15 cellular contexts compared by ENCODE assay signal in genomic region chr7:137258552-137258951, GRCh38.
DNase-seq lines count a peak whose midpoint lies in the region; TF ChIP-seq lines count a peak whose summit lies in the region.
"Had no signal": no experiment of that assay in that cellular context is flagged by ENCODE, and none has a peak within 500 bp of the region (broad histone marks: within the 10 kb centered on the region; RNA-seq: fewer than 3 reads in every experiment).

No MANE protein-coding gene starts in this region.

- no peak for TF ChIP-seq CTCF in endodermal cell (conservative IDR thresholded peaks at IDR 0.05)
- no peak for TF ChIP-seq CTCF in glutamatergic neuron (IDR thresholded peaks at IDR 0.05; ENCODE audit: partially characterized antibody, unreplicated experiment)

- H3K9me2 ChIP-seq in Karpas-422 (replicated peaks; ENCODE audit: insufficient read depth, low read length) = 0 out of 2 replicates have a peak, but pooled peaks cover 5% of the 10 kb centered on the region

- no peak overlapping the region for H3K23ac ChIP-seq in trophoblast cell (ENCODE audit: low read length)

- H3K4me3 Mint-ChIP-seq in endodermal cell (no peak overlapping the region), glutamatergic neuron (ENCODE audit: unreplicated experiment) (no peak overlapping the region)
- H3K4me3 Mint-ChIP-seq: CD4-positive, CD25-positive, alpha-beta regulatory T cell; IgD-negative memory B cell had no signal

- H3K14ac ChIP-seq in trophoblast cell (ENCODE audit: low read length) = no peak overlapping the region

- H3K4ac ChIP-seq in trophoblast cell (ENCODE audit: low read depth, low read length) = peak overlapping the region; percentile 9

- H3K9ac ChIP-seq in endodermal cell (ENCODE audit: extremely low read depth, low read length, poor library complexity, severe bottlenecking) (no peak overlapping the region), trophoblast cell (ENCODE audit: low read length) (no peak overlapping the region), Karpas-422 (ENCODE audit: low read length) (no peak overlapping the region)
- H3K9ac ChIP-seq: BLaER1 treated with 17β-estradiol and CSF1 and Interleukin-3, amounts not matched to agents 10 nM and 100 nM; KMS-11 had no signal

- DNase-seq in DMS53 treated with DMSO at 0.1 percent for 48 hours (lab: John Stamatoyannopoulos, UW; ENCODE audit: unreplicated experiment) (peak; percentile 7), NCI-H526 (lab: John Stamatoyannopoulos, UW) (peak; percentile 54 to 67), endodermal cell (no peak), trophoblast cell (peak in 1 of 2 donors; percentile 68), glutamatergic neuron (no peak), KG1 (lab: John Stamatoyannopoulos, UW) (no peak), Karpas-422 (no peak)
- DNase-seq: ACHN; Calu3; CD4-positive, CD25-positive, alpha-beta regulatory T cell; DND-41; GDM1 had no signal

- WGBS in endodermal cell (ENCODE audit: insufficient coverage in 1 of 2, insufficient read length in 1 of 2), 2 experiments = 80 to 91% methylated on average over 1 to 2 of the region's 2 CpGs
- no CpG with 5 or more reads among the region's 2 CpGs for WGBS in trophoblast cell (ENCODE audit: extremely low coverage, insufficient coverage, insufficient read length)

- H3K9me3 ChIP-seq in endodermal cell (ENCODE audit: control insufficient read depth, low read length) = no peaks in the 10 kb centered on the region
- no peaks in the 10 kb centered on the region for H3K9me3 ChIP-seq in trophoblast cell (ENCODE audit: insufficient read depth, low read depth, low read length)
- H3K9me3 ChIP-seq in Karpas-422 (ENCODE audit: low read length) = no peaks in the 10 kb centered on the region

- H4K91ac ChIP-seq in trophoblast cell (ENCODE audit: low read depth, low read length) = no peak overlapping the region

- H3K4me1 ChIP-seq in endodermal cell (ENCODE audit: control insufficient read depth, insufficient read depth, low read length) (no peaks in the 10 kb centered on the region), trophoblast cell (ENCODE audit: control insufficient read depth in 1 of 2, insufficient read depth in 2 of 2, low read length in 2 of 2) (peaks cover 0 to 2% of the 10 kb centered on the region in 2 experiments), Karpas-422 (ENCODE audit: low read length) (0 out of 2 replicates have a peak, but pooled peaks cover 2% of the 10 kb centered on the region)
- H3K4me1 ChIP-seq: BLaER1 treated with 17β-estradiol and CSF1 and Interleukin-3, amounts not matched to agents 10 nM and 100 nM had no signal

- H3K27ac Mint-ChIP-seq in endodermal cell (peak overlapping the region; percentile 38), glutamatergic neuron (ENCODE audit: unreplicated experiment) (no peak overlapping the region)
- H3K27ac Mint-ChIP-seq: CD4-positive, CD25-positive, alpha-beta regulatory T cell; IgD-negative memory B cell had no signal

- H2AFZ ChIP-seq in trophoblast cell (ENCODE audit: insufficient read depth, low read length, poor library complexity) (no peak overlapping the region), Karpas-422 (ENCODE audit: low read length) (no peak overlapping the region)

- no peak overlapping the region for H4K12ac ChIP-seq in trophoblast cell (ENCODE audit: low read depth, low read length)

- H3K36me3 Mint-ChIP-seq in endodermal cell (ENCODE audit: low read depth) = peaks cover 9% of the 10 kb centered on the region
- no peaks in the 10 kb centered on the region for H3K36me3 Mint-ChIP-seq in glutamatergic neuron (ENCODE audit: unreplicated experiment)
- H3K36me3 Mint-ChIP-seq: CD4-positive, CD25-positive, alpha-beta regulatory T cell; IgD-negative memory B cell had no signal

- H3K4me2 ChIP-seq in trophoblast cell (ENCODE audit: low read length) (no peak overlapping the region), Karpas-422 (ENCODE audit: low read depth, low read length, poor library complexity, severe bottlenecking) (no peak overlapping the region)
- H3K4me2 ChIP-seq: BLaER1 treated with 17β-estradiol and CSF1 and Interleukin-3, amounts not matched to agents 10 nM and 100 nM; KMS-11 had no signal

- H3K9me3 Mint-ChIP-seq in endodermal cell (peaks cover 7% of the 10 kb centered on the region), glutamatergic neuron (ENCODE audit: unreplicated experiment) (no peaks in the 10 kb centered on the region)

- no peaks in the 10 kb centered on the region for H3K27me3 Mint-ChIP-seq in endodermal cell (ENCODE audit: insufficient read depth)
- H3K27me3 Mint-ChIP-seq in glutamatergic neuron (ENCODE audit: unreplicated experiment) = no peaks in the 10 kb centered on the region
- H3K27me3 Mint-ChIP-seq: CD4-positive, CD25-positive, alpha-beta regulatory T cell; IgD-negative memory B cell had no signal

- peak overlapping the region; percentile 54 for H3K4me3 ChIP-seq in endodermal cell (ENCODE audit: low read length)
- H3K4me3 ChIP-seq in trophoblast cell (ENCODE audit: low read depth, low read length) = no peak overlapping the region
- no peak overlapping the region for H3K4me3 ChIP-seq in Karpas-422 (ENCODE audit: low read length)
- H3K4me3 ChIP-seq: BLaER1 treated with 17β-estradiol and CSF1 and Interleukin-3, amounts not matched to agents 10 nM and 100 nM had no signal

- no peak overlapping the region for H2AK5ac ChIP-seq in trophoblast cell (ENCODE audit: low read length)

- H2BK120ac ChIP-seq in trophoblast cell (ENCODE audit: insufficient read depth, low read length, poor library complexity) = no peak overlapping the region

- no peaks in the 10 kb centered on the region for H4K20me1 ChIP-seq in Karpas-422 (ENCODE audit: insufficient read depth, low read depth, low read length)
- H4K20me1 ChIP-seq: BLaER1 treated with 17β-estradiol and CSF1 and Interleukin-3, amounts not matched to agents 10 nM and 100 nM had no signal

- H3K79me2 ChIP-seq in trophoblast cell (ENCODE audit: control insufficient read depth, insufficient read depth, low read length, poor library complexity) = peaks cover 3% of the 10 kb centered on the region
- H3K79me2 ChIP-seq in Karpas-422 (ENCODE audit: low read length) = no peaks in the 10 kb centered on the region

- H3K36me3 ChIP-seq in endodermal cell (ENCODE audit: control insufficient read depth, insufficient read depth, low read length) = no peaks in the 10 kb centered on the region
- H3K36me3 ChIP-seq in trophoblast cell (ENCODE audit: control insufficient read depth in 1 of 2, insufficient read depth in 2 of 2, low read length in 2 of 2) = peaks cover 7 to 9% of the 10 kb centered on the region in 2 experiments
- H3K36me3 ChIP-seq in Karpas-422 (ENCODE audit: insufficient read depth, low read length) = no peaks in the 10 kb centered on the region
- H3K36me3 ChIP-seq: BLaER1 treated with 17β-estradiol and CSF1 and Interleukin-3, amounts not matched to agents 10 nM and 100 nM had no signal

- no peak overlapping the region for H2BK5ac ChIP-seq in trophoblast cell (ENCODE audit: low read depth, low read length, poor library complexity)

- no peaks in the 10 kb centered on the region for H3K79me1 ChIP-seq in trophoblast cell (ENCODE audit: low read length)

- no peak overlapping the region for H4K8ac ChIP-seq in trophoblast cell (ENCODE audit: low read depth, low read length)

- H3K4me1 Mint-ChIP-seq in endodermal cell (peaks cover 25% of the 10 kb centered on the region), glutamatergic neuron (ENCODE audit: low read depth, unreplicated experiment) (no peaks in the 10 kb centered on the region)
- H3K4me1 Mint-ChIP-seq: CD4-positive, CD25-positive, alpha-beta regulatory T cell; IgD-negative memory B cell had no signal

- H3K27ac ChIP-seq in endodermal cell (ENCODE audit: low read depth, low read length) (no peak overlapping the region), trophoblast cell (ENCODE audit: low read depth, low read length) (no peak overlapping the region), Karpas-422 (ENCODE audit: low read length) (no peak overlapping the region)
- H3K27ac ChIP-seq: BLaER1 treated with 17β-estradiol and CSF1 and Interleukin-3, amounts not matched to agents 10 nM and 100 nM; KMS-11 had no signal

- H2BK12ac ChIP-seq in trophoblast cell (ENCODE audit: low read length) = no peak overlapping the region

- no peak overlapping the region for H3K18ac ChIP-seq in trophoblast cell (ENCODE audit: low read length)

- H3K27me3 ChIP-seq in endodermal cell (ENCODE audit: control insufficient read depth, insufficient read depth, low read length, poor library complexity, severe bottlenecking) (no peaks in the 10 kb centered on the region), trophoblast cell (ENCODE audit: insufficient read depth, low read length) (no peaks in the 10 kb centered on the region), Karpas-422 (ENCODE audit: low read length) (no peaks in the 10 kb centered on the region)
- H3K27me3 ChIP-seq: BLaER1 treated with 17β-estradiol and CSF1 and Interleukin-3, amounts not matched to agents 10 nM and 100 nM had no signal

Comparison
In these comparisons a context has a peak if more than half of its experiments do, and no peak if none do; other contexts are left out.
1. DNase-seq: peak in DMS53 treated with DMSO at 0.1 percent for 48 hours (single experiment) and NCI-H526 (2 of 2); none in endodermal cell (single experiment), glutamatergic neuron (single experiment), KG1 (single experiment) and Karpas-422 (single experiment).